In the genomic region with DNA sequence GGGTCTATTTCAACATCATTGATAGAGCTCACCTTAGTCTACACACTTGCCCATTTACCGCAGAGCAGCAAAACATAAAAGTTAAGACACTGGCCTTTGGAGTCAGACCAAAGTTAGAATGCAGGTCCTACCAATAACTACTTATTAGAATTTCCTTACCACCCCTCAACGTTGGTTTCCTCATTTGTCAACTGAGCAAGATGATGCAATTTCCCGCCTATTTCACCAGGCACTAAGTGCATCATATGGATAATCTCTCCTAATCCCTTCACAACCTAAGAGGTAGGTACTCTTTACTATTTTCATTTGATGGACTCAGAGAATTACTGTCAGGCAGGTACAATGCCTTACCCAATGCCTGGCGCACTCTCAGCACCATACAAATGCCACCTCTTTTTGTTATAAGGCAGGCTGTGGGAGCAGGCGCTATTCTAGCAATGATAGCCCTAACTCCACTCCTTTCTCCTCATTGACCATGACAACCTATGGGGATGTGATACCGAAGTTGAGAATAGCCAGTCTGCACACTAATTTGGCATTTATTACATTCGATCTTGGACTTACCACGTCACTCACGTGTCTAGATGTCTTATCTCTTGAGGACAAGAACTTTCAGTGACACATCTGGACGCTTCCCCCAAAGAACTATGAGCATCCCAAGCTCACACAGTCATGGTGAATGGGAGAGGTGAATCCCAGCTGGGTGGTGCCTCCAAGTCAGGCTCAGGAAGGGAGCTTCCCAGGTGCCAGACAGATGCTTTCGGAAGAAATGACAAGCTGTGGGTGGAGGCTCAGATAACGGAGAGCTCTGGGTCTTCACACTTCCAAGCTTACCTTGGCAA, we compare ENCODE assay signal across 18 cellular contexts.
"Had no signal": no experiment of that assay in that cellular context is flagged by ENCODE, and none has a peak within 500 bp of the region (broad histone marks: within the 10 kb centered on the region; RNA-seq: fewer than 3 reads in every experiment).

No MANE protein-coding gene starts in this region.

- H3K36me3 Mint-ChIP-seq: activated naive CD8-positive, alpha-beta T cell treated with anti-CD3 and anti-CD28 coated beads, Interleukin-2, amount 10 ng/mL, durations not matched to agents 7 days and 5 days; naive B cell had no signal

- ATAC-seq: effector memory CD8-positive, alpha-beta T cell; left ventricle myocardium superior; mucosa of descending colon; pancreas; sciatic nerve; upper lobe of right lung had no signal

- DNase-seq: activated CD4-positive, alpha-beta T cell treated with anti-CD3 and anti-CD28 coated beads, Interleukin-2, amount 50 U/mL, for 4 hours; activated CD4-positive, CD25-positive, alpha-beta regulatory T cell treated with anti-CD3 and anti-CD28 coated beads, Interleukin-2, amount 50 U/mL, for 72 hours; activated naive CD4-positive, alpha-beta T cell treated with Interleukin-2 at 50 U/mL for 16 hours; activated naive CD8-positive, alpha-beta T cell treated with anti-CD3 and anti-CD28 coated beads, Interleukin-2, amount 10 ng/mL, durations not matched to agents 7 days and 5 days; amygdala; effector memory CD8-positive, alpha-beta T cell; esophagus squamous epithelium; immature natural killer cell; kidney glomerular epithelial cell; left ventricle myocardium superior; mucosa of descending colon; naive B cell; pancreas; stimulated activated CD4-positive, alpha-beta T cell treated with anti-CD3 and anti-CD28 coated beads, Interleukin-4, amount 100 ng/mL, for 24 hours; stimulated activated naive CD4-positive, alpha-beta T cell; upper lobe of right lung had no signal

- H3K27ac Mint-ChIP-seq: activated naive CD8-positive, alpha-beta T cell treated with anti-CD3 and anti-CD28 coated beads, Interleukin-2, amount 10 ng/mL, durations not matched to agents 7 days and 5 days; effector memory CD8-positive, alpha-beta T cell; immature natural killer cell; naive B cell; T-helper 1 cell treated with Interleukin-12 subunit alpha and Interleukin-12 subunit beta and Interleukin-4 antibody, amounts not matched to agents 30 μg/mL and 1 μg/mL, for 36 hours had no signal

- H3K9me3 Mint-ChIP-seq: effector memory CD8-positive, alpha-beta T cell; immature natural killer cell; T-helper 1 cell treated with Interleukin-12 subunit alpha and Interleukin-12 subunit beta and Interleukin-4 antibody, amounts not matched to agents 30 μg/mL and 1 μg/mL, for 36 hours had no signal

- H3K4me1 Mint-ChIP-seq: naive B cell had no signal

- H3K4me3 Mint-ChIP-seq: activated naive CD8-positive, alpha-beta T cell treated with anti-CD3 and anti-CD28 coated beads, Interleukin-2, amount 10 ng/mL, durations not matched to agents 7 days and 5 days; effector memory CD8-positive, alpha-beta T cell; immature natural killer cell; naive B cell; T-helper 1 cell treated with Interleukin-12 subunit alpha and Interleukin-12 subunit beta and Interleukin-4 antibody, amounts not matched to agents 30 μg/mL and 1 μg/mL, for 36 hours had no signal
